In genomic region chr4:19806865-19807264, GRCh38 we compare ENCODE assay signal across 15 cellular contexts.
"Had no signal": no experiment of that assay in that cellular context is flagged by ENCODE, and none has a peak within 500 bp of the region (broad histone marks: within the 10 kb centered on the region; RNA-seq: fewer than 3 reads in every experiment).

No MANE protein-coding gene starts in this region.

- H3K27me3 ChIP-seq: body of pancreas, pancreas, uterus had no signal

- DNase-seq: activated CD4-positive, alpha-beta memory T cell treated with anti-CD3 and anti-CD28 coated beads, Interleukin-2, amount 10 ng/mL, durations not matched to agents 7 days and 5 days; activated CD8-positive, alpha-beta memory T cell treated with anti-CD3 and anti-CD28 coated beads, Interleukin-2, amount 50 U/mL, for 48 hours; activated naive CD4-positive, alpha-beta T cell; body of pancreas; effector memory CD8-positive, alpha-beta T cell; hypothalamus; left cardiac atrium; pancreas; retina; T-cell; T1000; uterus had no signal

- ATAC-seq: effector memory CD8-positive, alpha-beta T cell; T-cell had no signal

- H3K9me3 ChIP-seq: body of pancreas, pancreas, uterus had no signal

- H3K36me3 ChIP-seq: pancreas, uterus had no signal

- H3K27ac ChIP-seq: body of pancreas, epithelial cell of prostate, pancreas, skin epidermis, uterus, VCaP had no signal

- FAIRE-seq: pancreas had no signal

- H3K4me3 ChIP-seq: body of pancreas, pancreas, skin epidermis, uterus had no signal

- H3K4me1 ChIP-seq: body of pancreas, pancreas, uterus had no signal
